ENCODE assay signal across 25 cellular contexts in genomic region chr13:85698236-85698635, GRCh38.
"Had no signal": no experiment of that assay in that cellular context is flagged by ENCODE, and none has a peak within 500 bp of the region (broad histone marks: within the 10 kb centered on the region; RNA-seq: fewer than 3 reads in every experiment).

No MANE protein-coding gene starts in this region.

- H3K27ac Mint-ChIP-seq: activated CD4-positive, alpha-beta memory T cell treated with anti-CD3 and anti-CD28 coated beads for 36 hours; activated CD4-positive, alpha-beta T cell treated with anti-CD3 and anti-CD28 coated beads, Interleukin-2, amount 10 ng/mL, durations not matched to agents 7 days and 5 days; activated naive CD4-positive, alpha-beta T cell treated with anti-CD3 and anti-CD28 coated beads, Interleukin-2, amount 50 U/mL, for 72 hours; activated naive CD8-positive, alpha-beta T cell treated with anti-CD3 and anti-CD28 coated beads, Interleukin-2, amount 50 U/mL, for 24 hours; T-helper 17 cell had no signal

- H3K36me3 Mint-ChIP-seq: activated CD4-positive, alpha-beta memory T cell treated with anti-CD3 and anti-CD28 coated beads for 36 hours had no signal

- H3K4me1 ChIP-seq: ascending aorta had no signal

- FAIRE-seq: RCC 7860 had no signal

- H3K27me3 ChIP-seq: ascending aorta had no signal

- H3K36me3 ChIP-seq: ascending aorta had no signal

- H3K4me3 ChIP-seq: ascending aorta had no signal

- H3K27me3 Mint-ChIP-seq: activated CD4-positive, alpha-beta memory T cell treated with anti-CD3 and anti-CD28 coated beads for 36 hours; activated CD4-positive, alpha-beta T cell treated with anti-CD3 and anti-CD28 coated beads, Interleukin-2, amount 10 ng/mL, durations not matched to agents 7 days and 5 days; activated naive CD8-positive, alpha-beta T cell treated with anti-CD3 and anti-CD28 coated beads, Interleukin-2, amount 50 U/mL, for 24 hours; T-helper 17 cell had no signal

- H3K4me1 Mint-ChIP-seq: activated CD4-positive, alpha-beta T cell treated with anti-CD3 and anti-CD28 coated beads, Interleukin-2, amount 10 ng/mL, durations not matched to agents 7 days and 5 days; activated naive CD8-positive, alpha-beta T cell treated with anti-CD3 and anti-CD28 coated beads, Interleukin-2, amount 50 U/mL, for 24 hours; T-helper 17 cell had no signal

- ATAC-seq: activated naive CD4-positive, alpha-beta T cell treated with anti-CD3 and anti-CD28 coated beads, Interleukin-2, amount 50 U/mL, for 72 hours; activated naive CD8-positive, alpha-beta T cell treated with anti-CD3 and anti-CD28 coated beads, Interleukin-2, amount 50 U/mL, for 24 hours; activated T-cell treated with anti-CD3 and anti-CD28 coated beads, Interleukin-2, amount 50 U/mL, for 4 hours; PC-3; T-helper 17 cell had no signal

- DNase-seq: activated CD4-positive, alpha-beta memory T cell treated with anti-CD3 and anti-CD28 coated beads for 36 hours; activated CD4-positive, alpha-beta T cell treated with anti-CD3 and anti-CD28 coated beads, Interleukin-2, amount 10 ng/mL, durations not matched to agents 7 days and 5 days; activated CD4-positive, CD25-positive, alpha-beta regulatory T cell; activated CD8-positive, alpha-beta memory T cell treated with anti-CD3 and anti-CD28 coated beads for 24 hours; activated effector memory CD4-positive, alpha-beta T cell treated with anti-CD3 and anti-CD28 coated beads, Interleukin-2, amount 50 U/mL, for 16 hours; activated naive CD4-positive, alpha-beta T cell treated with Interleukin-2 at 50 U/mL for 16 hours; activated naive CD8-positive, alpha-beta T cell treated with anti-CD3 and anti-CD28 coated beads, Interleukin-2, amount 50 U/mL, for 24 hours; activated T-cell treated with anti-CD3 and anti-CD28 coated beads, Interleukin-2, amount 50 U/mL, for 4 hours; amniotic stem cell; cerebellar nuclear complex; KG1; MM.1S; NCI-H1105; NCI-H1436; NCI-H187 treated with DMSO at 0.1 percent for 48 hours; NCI-H2081 treated with DMSO at 0.1 percent for 48 hours; NCI-H446; NCI-H524; PC-3; SIG-M5; T-helper 17 cell; T-helper 9 cell had no signal

- H3K4me3 Mint-ChIP-seq: activated CD4-positive, alpha-beta memory T cell treated with anti-CD3 and anti-CD28 coated beads for 36 hours; activated CD4-positive, alpha-beta T cell treated with anti-CD3 and anti-CD28 coated beads, Interleukin-2, amount 10 ng/mL, durations not matched to agents 7 days and 5 days; activated naive CD8-positive, alpha-beta T cell treated with anti-CD3 and anti-CD28 coated beads, Interleukin-2, amount 50 U/mL, for 24 hours; activated T-cell treated with anti-CD3 and anti-CD28 coated beads, Interleukin-2, amount 50 U/mL, for 4 hours; T-helper 17 cell had no signal
